In the genomic region with DNA sequence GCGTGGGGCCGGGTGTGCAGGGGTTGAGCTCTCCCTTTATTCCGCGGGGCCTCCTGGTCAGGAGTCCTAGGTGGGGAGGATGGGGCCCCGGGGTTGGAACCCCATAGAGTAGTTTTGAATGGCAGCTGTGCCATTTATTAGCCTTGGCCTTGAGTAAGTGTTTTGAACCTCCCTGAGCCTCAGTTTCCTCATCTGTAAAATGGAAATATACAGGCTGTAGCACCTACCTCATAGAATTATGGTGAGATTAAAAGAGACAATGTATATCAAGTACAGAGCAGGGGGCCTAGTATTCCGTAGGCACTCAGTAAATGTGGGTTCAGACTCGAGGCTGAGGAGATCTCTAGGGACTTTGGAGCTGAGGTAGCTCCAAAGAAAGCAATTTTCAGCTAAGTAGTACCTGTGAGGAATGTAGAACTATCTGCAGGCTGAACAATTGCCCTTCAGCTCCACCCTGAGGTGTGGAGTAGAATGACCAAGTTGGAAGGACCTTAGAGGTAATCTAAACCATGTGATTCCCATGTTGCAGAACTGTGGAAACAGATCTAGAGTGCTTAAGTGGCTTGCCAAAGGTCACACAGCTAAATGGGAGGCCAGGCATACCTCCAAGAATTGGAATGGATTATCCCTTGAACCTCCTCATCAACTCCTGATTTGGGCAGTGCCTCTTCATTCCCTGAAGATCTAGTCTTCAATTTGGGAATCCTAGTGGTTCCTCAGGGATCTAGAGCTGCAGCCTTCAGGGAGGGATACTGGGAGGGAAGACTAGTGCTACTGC, we compare ENCODE assay signal across 1 cellular context.
TF ChIP-seq lines count a peak whose summit lies in the region.

No MANE protein-coding gene starts in this region.

TF ChIP-seq in WTC11, 78 proteins besides CTCF, POLR2A, EP300 and RAD21 (continued from another document):
- TF ChIP-seq, protein P1, sequence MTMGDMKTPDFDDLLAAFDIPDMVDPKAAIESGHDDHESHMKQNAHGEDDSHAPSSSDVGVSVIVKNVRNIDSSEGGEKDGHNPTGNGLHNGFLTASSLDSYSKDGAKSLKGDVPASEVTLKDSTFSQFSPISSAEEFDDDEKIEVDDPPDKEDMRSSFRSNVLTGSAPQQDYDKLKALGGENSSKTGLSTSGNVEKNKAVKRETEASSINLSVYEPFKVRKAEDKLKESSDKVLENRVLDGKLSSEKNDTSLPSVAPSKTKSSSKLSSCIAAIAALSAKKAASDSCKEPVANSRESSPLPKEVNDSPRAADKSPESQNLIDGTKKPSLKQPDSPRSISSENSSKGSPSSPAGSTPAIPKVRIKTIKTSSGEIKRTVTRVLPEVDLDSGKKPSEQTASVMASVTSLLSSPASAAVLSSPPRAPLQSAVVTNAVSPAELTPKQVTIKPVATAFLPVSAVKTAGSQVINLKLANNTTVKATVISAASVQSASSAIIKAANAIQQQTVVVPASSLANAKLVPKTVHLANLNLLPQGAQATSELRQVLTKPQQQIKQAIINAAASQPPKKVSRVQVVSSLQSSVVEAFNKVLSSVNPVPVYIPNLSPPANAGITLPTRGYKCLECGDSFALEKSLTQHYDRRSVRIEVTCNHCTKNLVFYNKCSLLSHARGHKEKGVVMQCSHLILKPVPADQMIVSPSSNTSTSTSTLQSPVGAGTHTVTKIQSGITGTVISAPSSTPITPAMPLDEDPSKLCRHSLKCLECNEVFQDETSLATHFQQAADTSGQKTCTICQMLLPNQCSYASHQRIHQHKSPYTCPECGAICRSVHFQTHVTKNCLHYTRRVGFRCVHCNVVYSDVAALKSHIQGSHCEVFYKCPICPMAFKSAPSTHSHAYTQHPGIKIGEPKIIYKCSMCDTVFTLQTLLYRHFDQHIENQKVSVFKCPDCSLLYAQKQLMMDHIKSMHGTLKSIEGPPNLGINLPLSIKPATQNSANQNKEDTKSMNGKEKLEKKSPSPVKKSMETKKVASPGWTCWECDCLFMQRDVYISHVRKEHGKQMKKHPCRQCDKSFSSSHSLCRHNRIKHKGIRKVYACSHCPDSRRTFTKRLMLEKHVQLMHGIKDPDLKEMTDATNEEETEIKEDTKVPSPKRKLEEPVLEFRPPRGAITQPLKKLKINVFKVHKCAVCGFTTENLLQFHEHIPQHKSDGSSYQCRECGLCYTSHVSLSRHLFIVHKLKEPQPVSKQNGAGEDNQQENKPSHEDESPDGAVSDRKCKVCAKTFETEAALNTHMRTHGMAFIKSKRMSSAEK (CRISPR knock-in tag; IDR thresholded peaks at IDR 0.05; ENCODE audit: borderline replicate concordance), result no peak
- TF ChIP-seq, protein P2, sequence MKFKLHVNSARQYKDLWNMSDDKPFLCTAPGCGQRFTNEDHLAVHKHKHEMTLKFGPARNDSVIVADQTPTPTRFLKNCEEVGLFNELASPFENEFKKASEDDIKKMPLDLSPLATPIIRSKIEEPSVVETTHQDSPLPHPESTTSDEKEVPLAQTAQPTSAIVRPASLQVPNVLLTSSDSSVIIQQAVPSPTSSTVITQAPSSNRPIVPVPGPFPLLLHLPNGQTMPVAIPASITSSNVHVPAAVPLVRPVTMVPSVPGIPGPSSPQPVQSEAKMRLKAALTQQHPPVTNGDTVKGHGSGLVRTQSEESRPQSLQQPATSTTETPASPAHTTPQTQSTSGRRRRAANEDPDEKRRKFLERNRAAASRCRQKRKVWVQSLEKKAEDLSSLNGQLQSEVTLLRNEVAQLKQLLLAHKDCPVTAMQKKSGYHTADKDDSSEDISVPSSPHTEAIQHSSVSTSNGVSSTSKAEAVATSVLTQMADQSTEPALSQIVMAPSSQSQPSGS (CRISPR knock-in tag; IDR thresholded peaks at IDR 0.05; ENCODE audit: borderline replicate concordance, low read depth), result no peak
- TF ChIP-seq FOXJ3 (CRISPR knock-in tag; IDR thresholded peaks at IDR 0.05; ENCODE audit: borderline replicate concordance) (no peak), ZNF263 (CRISPR knock-in tag; IDR thresholded peaks at IDR 0.05; ENCODE audit: low read depth) (no peak), ZNF423 (CRISPR knock-in tag; IDR thresholded peaks at IDR 0.05) (no peak), NFATC4 (CRISPR knock-in tag; IDR thresholded peaks at IDR 0.05) (no peak), ZNF416 (CRISPR knock-in tag; IDR thresholded peaks at IDR 0.05) (no peak), GTF2I (CRISPR knock-in tag; conservative IDR thresholded peaks at IDR 0.05) (no peak), ZNF232 (CRISPR knock-in tag; IDR thresholded peaks at IDR 0.05) (no peak), ETV6 (CRISPR knock-in tag; IDR thresholded peaks at IDR 0.05) (no peak), ZNF396 (CRISPR knock-in tag; IDR thresholded peaks at IDR 0.05; ENCODE audit: borderline replicate concordance) (no peak), ZNF317 (CRISPR knock-in tag; IDR thresholded peaks at IDR 0.05; ENCODE audit: borderline replicate concordance, low read depth) (no peak)
- TF ChIP-seq, protein P3, sequence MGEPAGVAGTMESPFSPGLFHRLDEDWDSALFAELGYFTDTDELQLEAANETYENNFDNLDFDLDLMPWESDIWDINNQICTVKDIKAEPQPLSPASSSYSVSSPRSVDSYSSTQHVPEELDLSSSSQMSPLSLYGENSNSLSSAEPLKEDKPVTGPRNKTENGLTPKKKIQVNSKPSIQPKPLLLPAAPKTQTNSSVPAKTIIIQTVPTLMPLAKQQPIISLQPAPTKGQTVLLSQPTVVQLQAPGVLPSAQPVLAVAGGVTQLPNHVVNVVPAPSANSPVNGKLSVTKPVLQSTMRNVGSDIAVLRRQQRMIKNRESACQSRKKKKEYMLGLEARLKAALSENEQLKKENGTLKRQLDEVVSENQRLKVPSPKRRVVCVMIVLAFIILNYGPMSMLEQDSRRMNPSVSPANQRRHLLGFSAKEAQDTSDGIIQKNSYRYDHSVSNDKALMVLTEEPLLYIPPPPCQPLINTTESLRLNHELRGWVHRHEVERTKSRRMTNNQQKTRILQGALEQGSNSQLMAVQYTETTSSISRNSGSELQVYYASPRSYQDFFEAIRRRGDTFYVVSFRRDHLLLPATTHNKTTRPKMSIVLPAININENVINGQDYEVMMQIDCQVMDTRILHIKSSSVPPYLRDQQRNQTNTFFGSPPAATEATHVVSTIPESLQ (CRISPR knock-in tag; IDR thresholded peaks at IDR 0.05), result no peak
- TF ChIP-seq, protein P4, sequence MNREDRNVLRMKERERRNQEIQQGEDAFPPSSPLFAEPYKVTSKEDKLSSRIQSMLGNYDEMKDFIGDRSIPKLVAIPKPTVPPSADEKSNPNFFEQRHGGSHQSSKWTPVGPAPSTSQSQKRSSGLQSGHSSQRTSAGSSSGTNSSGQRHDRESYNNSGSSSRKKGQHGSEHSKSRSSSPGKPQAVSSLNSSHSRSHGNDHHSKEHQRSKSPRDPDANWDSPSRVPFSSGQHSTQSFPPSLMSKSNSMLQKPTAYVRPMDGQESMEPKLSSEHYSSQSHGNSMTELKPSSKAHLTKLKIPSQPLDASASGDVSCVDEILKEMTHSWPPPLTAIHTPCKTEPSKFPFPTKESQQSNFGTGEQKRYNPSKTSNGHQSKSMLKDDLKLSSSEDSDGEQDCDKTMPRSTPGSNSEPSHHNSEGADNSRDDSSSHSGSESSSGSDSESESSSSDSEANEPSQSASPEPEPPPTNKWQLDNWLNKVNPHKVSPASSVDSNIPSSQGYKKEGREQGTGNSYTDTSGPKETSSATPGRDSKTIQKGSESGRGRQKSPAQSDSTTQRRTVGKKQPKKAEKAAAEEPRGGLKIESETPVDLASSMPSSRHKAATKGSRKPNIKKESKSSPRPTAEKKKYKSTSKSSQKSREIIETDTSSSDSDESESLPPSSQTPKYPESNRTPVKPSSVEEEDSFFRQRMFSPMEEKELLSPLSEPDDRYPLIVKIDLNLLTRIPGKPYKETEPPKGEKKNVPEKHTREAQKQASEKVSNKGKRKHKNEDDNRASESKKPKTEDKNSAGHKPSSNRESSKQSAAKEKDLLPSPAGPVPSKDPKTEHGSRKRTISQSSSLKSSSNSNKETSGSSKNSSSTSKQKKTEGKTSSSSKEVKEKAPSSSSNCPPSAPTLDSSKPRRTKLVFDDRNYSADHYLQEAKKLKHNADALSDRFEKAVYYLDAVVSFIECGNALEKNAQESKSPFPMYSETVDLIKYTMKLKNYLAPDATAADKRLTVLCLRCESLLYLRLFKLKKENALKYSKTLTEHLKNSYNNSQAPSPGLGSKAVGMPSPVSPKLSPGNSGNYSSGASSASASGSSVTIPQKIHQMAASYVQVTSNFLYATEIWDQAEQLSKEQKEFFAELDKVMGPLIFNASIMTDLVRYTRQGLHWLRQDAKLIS (CRISPR knock-in tag; IDR thresholded peaks at IDR 0.05; ENCODE audit: borderline replicate concordance), result no peak
- TF ChIP-seq, protein P5, sequence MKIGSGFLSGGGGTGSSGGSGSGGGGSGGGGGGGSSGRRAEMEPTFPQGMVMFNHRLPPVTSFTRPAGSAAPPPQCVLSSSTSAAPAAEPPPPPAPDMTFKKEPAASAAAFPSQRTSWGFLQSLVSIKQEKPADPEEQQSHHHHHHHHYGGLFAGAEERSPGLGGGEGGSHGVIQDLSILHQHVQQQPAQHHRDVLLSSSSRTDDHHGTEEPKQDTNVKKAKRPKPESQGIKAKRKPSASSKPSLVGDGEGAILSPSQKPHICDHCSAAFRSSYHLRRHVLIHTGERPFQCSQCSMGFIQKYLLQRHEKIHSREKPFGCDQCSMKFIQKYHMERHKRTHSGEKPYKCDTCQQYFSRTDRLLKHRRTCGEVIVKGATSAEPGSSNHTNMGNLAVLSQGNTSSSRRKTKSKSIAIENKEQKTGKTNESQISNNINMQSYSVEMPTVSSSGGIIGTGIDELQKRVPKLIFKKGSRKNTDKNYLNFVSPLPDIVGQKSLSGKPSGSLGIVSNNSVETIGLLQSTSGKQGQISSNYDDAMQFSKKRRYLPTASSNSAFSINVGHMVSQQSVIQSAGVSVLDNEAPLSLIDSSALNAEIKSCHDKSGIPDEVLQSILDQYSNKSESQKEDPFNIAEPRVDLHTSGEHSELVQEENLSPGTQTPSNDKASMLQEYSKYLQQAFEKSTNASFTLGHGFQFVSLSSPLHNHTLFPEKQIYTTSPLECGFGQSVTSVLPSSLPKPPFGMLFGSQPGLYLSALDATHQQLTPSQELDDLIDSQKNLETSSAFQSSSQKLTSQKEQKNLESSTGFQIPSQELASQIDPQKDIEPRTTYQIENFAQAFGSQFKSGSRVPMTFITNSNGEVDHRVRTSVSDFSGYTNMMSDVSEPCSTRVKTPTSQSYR (CRISPR knock-in tag; IDR thresholded peaks at IDR 0.05), result no peak
- TF ChIP-seq, protein P6, sequence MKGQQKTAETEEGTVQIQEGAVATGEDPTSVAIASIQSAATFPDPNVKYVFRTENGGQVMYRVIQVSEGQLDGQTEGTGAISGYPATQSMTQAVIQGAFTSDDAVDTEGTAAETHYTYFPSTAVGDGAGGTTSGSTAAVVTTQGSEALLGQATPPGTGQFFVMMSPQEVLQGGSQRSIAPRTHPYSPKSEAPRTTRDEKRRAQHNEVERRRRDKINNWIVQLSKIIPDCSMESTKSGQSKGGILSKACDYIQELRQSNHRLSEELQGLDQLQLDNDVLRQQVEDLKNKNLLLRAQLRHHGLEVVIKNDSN (CRISPR knock-in tag; IDR thresholded peaks at IDR 0.05), result no peak
- TF ChIP-seq, protein P7, sequence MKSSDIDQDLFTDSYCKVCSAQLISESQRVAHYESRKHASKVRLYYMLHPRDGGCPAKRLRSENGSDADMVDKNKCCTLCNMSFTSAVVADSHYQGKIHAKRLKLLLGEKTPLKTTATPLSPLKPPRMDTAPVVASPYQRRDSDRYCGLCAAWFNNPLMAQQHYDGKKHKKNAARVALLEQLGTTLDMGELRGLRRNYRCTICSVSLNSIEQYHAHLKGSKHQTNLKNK (CRISPR knock-in tag; IDR thresholded peaks at IDR 0.05), result no peak
